20 cellular contexts compared by ENCODE assay signal in the genomic region with DNA sequence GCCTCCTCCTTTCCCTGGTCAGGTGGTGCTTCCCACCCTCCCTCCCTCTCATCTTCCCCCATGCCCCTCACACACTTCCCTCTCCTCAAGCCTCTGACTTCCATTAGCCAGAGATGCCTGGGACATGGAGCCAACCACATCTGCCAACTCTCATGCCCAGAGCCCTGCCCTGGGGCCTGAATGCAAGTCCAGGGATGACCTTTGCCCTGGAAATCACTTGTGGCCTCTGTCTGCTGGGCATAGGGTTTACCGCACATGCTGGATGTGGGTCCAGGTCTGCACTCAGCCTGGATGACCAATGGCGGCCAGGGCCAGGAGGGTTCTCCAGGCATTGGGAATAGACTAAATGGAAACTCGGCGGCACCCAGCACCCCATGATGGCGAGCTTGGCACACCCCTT.
DNase-seq lines count a peak whose midpoint lies in the region; ATAC-seq and TF ChIP-seq lines count a peak whose summit lies in the region.
"Had no signal": no experiment of that assay in that cellular context is flagged by ENCODE, and none has a peak within 500 bp of the region (broad histone marks: within the 10 kb centered on the region; RNA-seq: fewer than 3 reads in every experiment).

No MANE protein-coding gene starts in this region.

- H3K4me1 Mint-ChIP-seq in activated naive CD4-positive, alpha-beta T cell treated with anti-CD3 and anti-CD28 coated beads for 36 hours (ENCODE audit: low read depth), result peaks cover 3% of the 10 kb centered on the region
- no peaks in the 10 kb centered on the region for H3K4me1 Mint-ChIP-seq in activated naive CD4-positive, alpha-beta T cell treated with anti-CD3 and anti-CD28 coated beads, Interleukin-2, amount 10 ng/mL, durations not matched to agents 7 days and 5 days

- H3K9ac ChIP-seq in rectal smooth muscle tissue (ENCODE audit: low read length), result no peak overlapping the region

- intact Hi-C loops in activated naive CD4-positive, alpha-beta T cell treated with anti-CD3 and anti-CD28 coated beads for 36 hours (cut with micrococcal nuclease), result loop anchor here (5.0 kb wide), 2 partner anchors 493 to 528 kb away; partner anchors contain the start of gene EDAR
- intact Hi-C loops in esophagus muscularis mucosa (cut with DNase I), result loop anchor here (10.0 kb wide), 1 partner anchor 590 kb away; no protein-coding TSS in a partner anchor

- TF ChIP-seq POLR2A in esophagus muscularis mucosa (IDR thresholded peaks at IDR 0.05; ENCODE audit: low read depth) (no peak), upper lobe of left lung (IDR thresholded peaks at IDR 0.05) (no peak)

- 97% methylated on average over 5 of the region's 5 CpGs for WGBS in esophagus muscularis mucosa
- WGBS in upper lobe of left lung, 2 donors, result 93 to 94% methylated on average over 2 to 5 of the region's 5 CpGs

- no peaks in the 10 kb centered on the region for H3K36me3 ChIP-seq in esophagus muscularis mucosa
- no peaks in the 10 kb centered on the region for H3K36me3 ChIP-seq in rectal smooth muscle tissue (ENCODE audit: control insufficient read depth, insufficient read depth, low read length)
- H3K36me3 ChIP-seq in upper lobe of left lung, result no peaks in the 10 kb centered on the region
- H3K36me3 ChIP-seq: brain microvascular endothelial cell had no signal

- DNase-seq in activated naive CD4-positive, alpha-beta T cell treated with anti-CD3 and anti-CD28 coated beads for 36 hours, result no peak
- DNase-seq in activated naive CD4-positive, alpha-beta T cell treated with anti-CD3 and anti-CD28 coated beads, Interleukin-2, amount 10 ng/mL, durations not matched to agents 7 days and 5 days, result no peak
- DNase-seq in esophagus muscularis mucosa (ENCODE audit: extremely low spot score) (no peak), upper lobe of left lung (no peak), SHP77 (lab: John Stamatoyannopoulos, UW) (no peak), DMS153 (lab: John Stamatoyannopoulos, UW) (no peak)
- DNase-seq: activated CD8-positive, alpha-beta memory T cell treated with anti-CD3 and anti-CD28 coated beads, Interleukin-2, amount 50 U/mL, for 48 hours; brain microvascular endothelial cell; CD8-positive, alpha-beta memory T cell; HCEC 1CT; MM.1S; NCI-H146; NCI-H510A treated with DMSO at 0.1 percent for 48 hours; retina; T-helper 9 cell had no signal

- H3K27ac Mint-ChIP-seq in activated naive CD4-positive, alpha-beta T cell treated with anti-CD3 and anti-CD28 coated beads for 36 hours, result peak overlapping the region; percentile 30
- no peak overlapping the region for H3K27ac Mint-ChIP-seq in activated naive CD4-positive, alpha-beta T cell treated with anti-CD3 and anti-CD28 coated beads, Interleukin-2, amount 10 ng/mL, durations not matched to agents 7 days and 5 days
- H3K27ac Mint-ChIP-seq: dendritic cell treated with granulocyte-macrophage colony-stimulating factor and Interleukin-4, amounts not matched to agents 40 ng/mL and 50 ng/mL, for 4 days had no signal

- ATAC-seq in upper lobe of left lung (ENCODE audit: low FRiP score in 2 of 2) (no peak), HG03139 (IDR thresholded peaks at IDR 0.05; ENCODE audit: unreplicated experiment) (no peak)

- no peaks in the 10 kb centered on the region for H3K27me3 Mint-ChIP-seq in activated naive CD4-positive, alpha-beta T cell treated with anti-CD3 and anti-CD28 coated beads for 36 hours (ENCODE audit: low read depth)
- H3K27me3 Mint-ChIP-seq in activated naive CD4-positive, alpha-beta T cell treated with anti-CD3 and anti-CD28 coated beads, Interleukin-2, amount 10 ng/mL, durations not matched to agents 7 days and 5 days, result peaks cover 5% of the 10 kb centered on the region
- H3K27me3 Mint-ChIP-seq: dendritic cell treated with granulocyte-macrophage colony-stimulating factor and Interleukin-4, amounts not matched to agents 40 ng/mL and 50 ng/mL, for 4 days had no signal

- H3K27me3 ChIP-seq in esophagus muscularis mucosa, result no peaks in the 10 kb centered on the region
- H3K27me3 ChIP-seq in rectal smooth muscle tissue (ENCODE audit: control insufficient read depth, insufficient read depth, low read length), result no peaks in the 10 kb centered on the region
- H3K27me3 ChIP-seq in upper lobe of left lung, result no peaks in the 10 kb centered on the region
- H3K27me3 ChIP-seq: brain microvascular endothelial cell, hepatocyte had no signal

- H3K9me3 ChIP-seq in esophagus muscularis mucosa (no peaks in the 10 kb centered on the region), upper lobe of left lung (no peaks in the 10 kb centered on the region)

- H3K4me1 ChIP-seq in esophagus muscularis mucosa (peaks cover 13 to 32% (median 21%) of the 10 kb centered on the region in 4 donors), rectal smooth muscle tissue (ENCODE audit: control insufficient read depth, insufficient read depth, low read length) (peaks cover 19% of the 10 kb centered on the region), upper lobe of left lung (peaks cover 0 to 16% (median 8%) of the 10 kb centered on the region in 4 donors)

- no peak for TF ChIP-seq EP300 in esophagus muscularis mucosa (IDR thresholded peaks at IDR 0.05)
- no peak for TF ChIP-seq EP300 in upper lobe of left lung (IDR thresholded peaks at IDR 0.05)

- H3K4me3 ChIP-seq in esophagus muscularis mucosa, result no peak overlapping the region
- no peak overlapping the region for H3K4me3 ChIP-seq in rectal smooth muscle tissue (ENCODE audit: low read length)
- H3K4me3 ChIP-seq in upper lobe of left lung, result no peak overlapping the region
- H3K4me3 ChIP-seq: hepatocyte had no signal

- no peaks in the 10 kb centered on the region for H3K9me3 Mint-ChIP-seq in activated naive CD4-positive, alpha-beta T cell treated with anti-CD3 and anti-CD28 coated beads for 36 hours
- H3K9me3 Mint-ChIP-seq in activated naive CD4-positive, alpha-beta T cell treated with anti-CD3 and anti-CD28 coated beads, Interleukin-2, amount 10 ng/mL, durations not matched to agents 7 days and 5 days, result no peaks in the 10 kb centered on the region
- H3K9me3 Mint-ChIP-seq: CD8-positive, alpha-beta memory T cell; dendritic cell treated with granulocyte-macrophage colony-stimulating factor and Interleukin-4, amounts not matched to agents 40 ng/mL and 50 ng/mL, for 4 days had no signal

- H3K4me3 Mint-ChIP-seq in activated naive CD4-positive, alpha-beta T cell treated with anti-CD3 and anti-CD28 coated beads for 36 hours, result no peak overlapping the region
- no peak overlapping the region for H3K4me3 Mint-ChIP-seq in activated naive CD4-positive, alpha-beta T cell treated with anti-CD3 and anti-CD28 coated beads, Interleukin-2, amount 10 ng/mL, durations not matched to agents 7 days and 5 days
- H3K4me3 Mint-ChIP-seq: CD8-positive, alpha-beta memory T cell; dendritic cell treated with granulocyte-macrophage colony-stimulating factor and Interleukin-4, amounts not matched to agents 40 ng/mL and 50 ng/mL, for 4 days had no signal

- H3K27ac ChIP-seq in esophagus muscularis mucosa (replicated peaks in 1 of 4), result peak overlapping the region; percentile 83 to 91 (median 88)
- peak overlapping the region; percentile 90 for H3K27ac ChIP-seq in rectal smooth muscle tissue (ENCODE audit: low read depth, low read length)
- H3K27ac ChIP-seq in upper lobe of left lung, result peak overlapping the region; percentile 18 to 67 (median 58)
- H3K27ac ChIP-seq: 22Rv1, brain microvascular endothelial cell, hepatocyte had no signal

- no peak for TF ChIP-seq CTCF in esophagus muscularis mucosa (IDR thresholded peaks at IDR 0.05)
- TF ChIP-seq CTCF in upper lobe of left lung (IDR thresholded peaks at IDR 0.05), result no peak

- CTCF ChIA-PET in activated naive CD4-positive, alpha-beta T cell treated with anti-CD3 and anti-CD28 coated beads for 36 hours (lab: Charles Lee), result no interaction called here
- CTCF ChIA-PET in activated naive CD4-positive, alpha-beta T cell treated with anti-CD3 and anti-CD28 coated beads, Interleukin-2, amount 10 ng/mL, durations not matched to agents 7 days and 5 days (lab: Charles Lee), result no interaction called here

- no peaks in the 10 kb centered on the region for H3K36me3 Mint-ChIP-seq in activated naive CD4-positive, alpha-beta T cell treated with anti-CD3 and anti-CD28 coated beads for 36 hours (ENCODE audit: low read depth)
- no peaks in the 10 kb centered on the region for H3K36me3 Mint-ChIP-seq in activated naive CD4-positive, alpha-beta T cell treated with anti-CD3 and anti-CD28 coated beads, Interleukin-2, amount 10 ng/mL, durations not matched to agents 7 days and 5 days
- H3K36me3 Mint-ChIP-seq: CD8-positive, alpha-beta memory T cell had no signal
